ENCODE assay signal across 8 cellular contexts in the genomic region with DNA sequence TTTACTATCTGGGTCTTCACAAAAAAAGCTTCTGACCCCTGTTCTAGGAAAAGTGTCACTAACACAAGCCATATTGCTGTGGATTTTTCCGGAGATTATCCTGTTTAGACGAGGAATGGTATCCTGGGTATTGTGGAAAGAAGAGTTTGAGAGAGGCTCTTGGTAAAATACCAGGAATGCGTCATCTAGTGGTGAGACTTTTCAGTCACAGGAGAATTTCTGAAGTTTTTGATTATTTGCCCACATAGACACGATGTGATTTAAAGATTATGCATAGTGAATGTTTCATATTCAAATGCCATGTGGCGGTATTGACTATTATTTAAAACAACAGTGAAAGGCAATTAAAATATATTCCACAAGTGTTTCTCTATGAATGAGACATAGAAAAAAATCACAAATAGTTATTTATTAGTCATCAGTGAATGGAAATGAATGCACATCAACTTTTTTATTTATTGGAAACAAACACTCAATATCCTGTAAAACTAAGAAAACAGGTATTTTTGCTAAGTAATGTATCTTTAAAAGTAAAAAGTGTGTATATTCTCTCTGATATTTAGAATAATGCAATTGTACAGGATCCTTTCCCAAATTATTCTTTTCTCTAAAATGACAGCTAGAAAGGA. TPM values are rescaled to one million over a fixed set of nuclear protein-coding genes. Genes with fewer than 3 reads are reported as not detected.
DNase-seq lines count a peak whose midpoint lies in the region; ATAC-seq and TF ChIP-seq lines count a peak whose summit lies in the region.

No MANE protein-coding gene starts in this region.

- H3K4me1 ChIP-seq in adrenal gland (replicated peaks in 1 of 2) (no peaks in the 10 kb centered on the region), aorta (ENCODE audit: control insufficient read depth in 1 of 2, insufficient read depth in 2 of 2, low read length in 2 of 2) (peaks cover 0 to 2% of the 10 kb centered on the region in 2 donors)

- DNase-seq in A172 (ENCODE audit: low spot score) (peak; percentile 33), HFF-Myc (ENCODE audit: extremely low read depth, low read depth) (no peak), adrenal gland (no peak), inferior parietal cortex (ENCODE audit: extremely low spot score) (peak; percentile 15), aorta (no peak), immature natural killer cell (no peak)

- TF ChIP-seq CTCF in HFF-Myc (IDR thresholded peaks at IDR 0.05; ENCODE audit: low read depth, low read length, missing control alignments) (peak; percentile 40), adrenal gland (IDR thresholded peaks at IDR 0.05) (peak; percentile 29 to 75 (median 65))

- H3K27me3 ChIP-seq in adrenal gland, result peaks cover 6% of the 10 kb centered on the region
- H3K27me3 ChIP-seq in aorta (ENCODE audit: control insufficient read depth in 1 of 2, insufficient read depth in 2 of 2, low read length in 1 of 2), result no peaks in the 10 kb centered on the region

- no peaks in the 10 kb centered on the region for H3K9me3 Mint-ChIP-seq in immature natural killer cell

- ATAC-seq in aorta (ENCODE audit: low FRiP score) (peak; percentile 82), HG03442 (IDR thresholded peaks at IDR 0.05; ENCODE audit: unreplicated experiment) (no peak), GM19324 (IDR thresholded peaks at IDR 0.05; ENCODE audit: low FRiP score, unreplicated experiment) (no peak)

- H3K4me3 Mint-ChIP-seq in immature natural killer cell, result no peak overlapping the region

- H3K27ac Mint-ChIP-seq in immature natural killer cell, result no peak overlapping the region

- peaks cover 12 to 19% (median 15%) of the 10 kb centered on the region in 3 donors for H3K27me3 Mint-ChIP-seq in immature natural killer cell (ENCODE audit: low read depth in 3 of 3)

- H3K27ac ChIP-seq in adrenal gland, result no peak overlapping the region
- H3K27ac ChIP-seq in aorta (ENCODE audit: low read depth in 1 of 2, low read length in 2 of 2), result no peak overlapping the region

- no peaks in the 10 kb centered on the region for H3K36me3 ChIP-seq in adrenal gland (replicated peaks in 1 of 2)
- H3K36me3 ChIP-seq in aorta (ENCODE audit: control insufficient read depth in 1 of 2, insufficient read depth in 2 of 2, low read length in 1 of 2), result no peaks in the 10 kb centered on the region

- TF ChIP-seq POLR2A in adrenal gland (IDR thresholded peaks at IDR 0.05), result no peak

- no peaks in the 10 kb centered on the region for H3K36me3 Mint-ChIP-seq in immature natural killer cell

- 23 to 29% (median 26%) methylated on average over 5 of the region's 5 CpGs for WGBS in adrenal gland, 4 donors
- WGBS in aorta, 2 donors, result 25 to 31% methylated on average over 5 of the region's 5 CpGs

- H3K4me3 ChIP-seq in HFF-Myc (replicated peaks; ENCODE audit: low read depth, low read length), result no peak overlapping the region
- H3K4me3 ChIP-seq in adrenal gland, result no peak overlapping the region
- H3K4me3 ChIP-seq in aorta (ENCODE audit: low read length in 2 of 2), result no peak overlapping the region

- H3K9me3 ChIP-seq in adrenal gland (replicated peaks in 1 of 3) (no peaks in the 10 kb centered on the region), aorta (ENCODE audit: control insufficient read depth, low read length) (peaks cover 1% of the 10 kb centered on the region)

- no peaks in the 10 kb centered on the region for H3K4me1 Mint-ChIP-seq in immature natural killer cell

- intact Hi-C loops in adrenal gland (cut with DNase I) (loop anchor here (5.0 to 10.0 kb wide), 2 partner anchors 175 to 177 kb away; no protein-coding TSS in a partner anchor), aorta (cut with DNase I) (no loop called here)

RNA-seq across cellular contexts. Expression of a gene that starts 7.8 kb away (rescaled TPM):
- not detected in 2 replicates for total RNA-seq in A172 (2014; rRNA removed; shearing (Covaris generic))
- total RNA-seq in adrenal gland, result not detected
- not detected for polyA plus RNA-seq in adrenal gland
- not detected for total RNA-seq in aorta
- not detected for polyA plus RNA-seq in aorta
- not detected for polyA plus RNA-seq in immature natural killer cell

RNA-seq across cellular contexts. Expression of a gene that starts 9.6 kb away (rescaled TPM):
- total RNA-seq in A172 (2014; rRNA removed; shearing (Covaris generic)), result not detected in 2 replicates
- total RNA-seq in adrenal gland (not detected), aorta (not detected)
- polyA plus RNA-seq in adrenal gland (under 1 TPM in 2 of 3 donors, not detected in 1; 0.34 to 0.56 TPM), aorta (not detected), immature natural killer cell (not detected)

RNA-seq across cellular contexts. Expression of a gene that starts 19.9 kb away (rescaled TPM):
- total RNA-seq in A172 (2014; rRNA removed; shearing (Covaris generic)), result not detected in 2 replicates
- not detected for total RNA-seq in adrenal gland
- polyA plus RNA-seq in adrenal gland, result not detected
- total RNA-seq in aorta, result not detected
- polyA plus RNA-seq in aorta, result not detected
- not detected for polyA plus RNA-seq in immature natural killer cell

RNA-seq across cellular contexts. Expression of a gene that starts 30.5 kb away (rescaled TPM):
- total RNA-seq in A172 (2014; rRNA removed; shearing (Covaris generic)), result 28.5 and 34.7 TPM in 2 replicates
- 10 to 100 TPM in 6 of 8 donors, 1 to 10 TPM in 1, under 1 TPM in 1; 0.35 to 58.4 (median 27.6) TPM for total RNA-seq in adrenal gland
- polyA plus RNA-seq in adrenal gland, result 10 to 100 TPM; 31.1 to 36.3 (median 36.0) TPM
- 10 to 100 TPM; 35.3 to 39.3 TPM for total RNA-seq in aorta
- 10 to 100 TPM; 39.3 to 39.7 TPM for polyA plus RNA-seq in aorta
- 100 to 1,000 TPM; 120 to 191 (median 182) TPM for polyA plus RNA-seq in immature natural killer cell

RNA-seq across cellular contexts. Expression of a gene that starts 36.8 kb away (rescaled TPM):
- not detected in 2 replicates for total RNA-seq in A172 (2014; rRNA removed; shearing (Covaris generic))
- not detected for total RNA-seq in adrenal gland
- polyA plus RNA-seq in adrenal gland, result not detected
- not detected for total RNA-seq in aorta
- polyA plus RNA-seq in aorta, result not detected
- not detected for polyA plus RNA-seq in immature natural killer cell

Comparison
In these comparisons a context has a peak if more than half of its experiments do, and no peak if none do; other contexts are left out.
1. DNase-seq: peak in A172 (single experiment) and inferior parietal cortex (single experiment); none in HFF-Myc (single experiment), adrenal gland (0 of 7), aorta (0 of 2) and immature natural killer cell (0 of 3).
2. intact Hi-C loops: an anchor here in adrenal gland (5.0 to 10.0 kb wide); none called in aorta.